In the genomic region with DNA sequence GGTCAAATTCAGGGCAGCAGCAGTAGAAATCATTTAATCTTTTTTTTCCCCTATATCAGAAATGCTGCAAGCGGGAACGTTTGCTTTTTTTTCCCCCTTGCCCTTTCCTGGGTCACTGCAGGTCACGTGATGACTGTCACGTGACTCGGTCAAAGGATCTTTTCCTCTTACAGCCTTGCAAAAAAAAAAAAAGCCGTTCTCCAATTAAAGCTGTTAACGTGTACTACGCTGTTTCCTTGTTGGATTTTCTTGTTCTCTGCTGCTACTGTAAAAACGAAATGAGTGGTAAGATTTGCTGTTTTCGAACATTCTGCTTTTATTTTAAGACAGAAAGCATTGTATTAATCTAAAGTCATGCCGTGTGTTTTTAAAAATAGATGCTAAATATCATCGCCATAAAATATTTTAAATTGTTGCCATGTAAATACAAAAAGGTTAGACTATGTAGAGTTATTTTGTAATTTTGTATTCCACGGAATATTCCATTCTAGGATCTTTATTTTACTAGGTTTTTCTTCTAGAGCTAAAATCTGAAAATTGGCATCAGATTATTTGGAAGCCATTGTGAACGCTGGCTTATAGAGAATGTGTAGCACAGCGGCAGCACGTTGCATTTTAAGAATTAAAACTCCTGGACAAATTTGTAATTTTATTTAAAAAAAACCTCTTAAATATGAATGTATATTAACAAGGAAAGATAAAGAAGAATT, we compare ENCODE assay signal across 1 cellular context.
A peak's percentile ranks its signal among the peaks of the same experiment; 100 is the strongest.
TF ChIP-seq lines count a peak whose summit lies in the region.

No MANE protein-coding gene starts in this region.

TF ChIP-seq in HepG2, 621 proteins besides CTCF, POLR2A, EP300 and RAD21 (continued from another document and continues in another):
- TF ChIP-seq, protein P1, sequence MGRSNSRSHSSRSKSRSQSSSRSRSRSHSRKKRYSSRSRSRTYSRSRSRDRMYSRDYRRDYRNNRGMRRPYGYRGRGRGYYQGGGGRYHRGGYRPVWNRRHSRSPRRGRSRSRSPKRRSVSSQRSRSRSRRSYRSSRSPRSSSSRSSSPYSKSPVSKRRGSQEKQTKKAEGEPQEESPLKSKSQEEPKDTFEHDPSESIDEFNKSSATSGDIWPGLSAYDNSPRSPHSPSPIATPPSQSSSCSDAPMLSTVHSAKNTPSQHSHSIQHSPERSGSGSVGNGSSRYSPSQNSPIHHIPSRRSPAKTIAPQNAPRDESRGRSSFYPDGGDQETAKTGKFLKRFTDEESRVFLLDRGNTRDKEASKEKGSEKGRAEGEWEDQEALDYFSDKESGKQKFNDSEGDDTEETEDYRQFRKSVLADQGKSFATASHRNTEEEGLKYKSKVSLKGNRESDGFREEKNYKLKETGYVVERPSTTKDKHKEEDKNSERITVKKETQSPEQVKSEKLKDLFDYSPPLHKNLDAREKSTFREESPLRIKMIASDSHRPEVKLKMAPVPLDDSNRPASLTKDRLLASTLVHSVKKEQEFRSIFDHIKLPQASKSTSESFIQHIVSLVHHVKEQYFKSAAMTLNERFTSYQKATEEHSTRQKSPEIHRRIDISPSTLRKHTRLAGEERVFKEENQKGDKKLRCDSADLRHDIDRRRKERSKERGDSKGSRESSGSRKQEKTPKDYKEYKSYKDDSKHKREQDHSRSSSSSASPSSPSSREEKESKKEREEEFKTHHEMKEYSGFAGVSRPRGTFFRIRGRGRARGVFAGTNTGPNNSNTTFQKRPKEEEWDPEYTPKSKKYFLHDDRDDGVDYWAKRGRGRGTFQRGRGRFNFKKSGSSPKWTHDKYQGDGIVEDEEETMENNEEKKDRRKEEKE (IDR thresholded peaks at IDR 0.05), result no peak
- TF ChIP-seq MAZ (IDR thresholded peaks at IDR 0.05; ENCODE audit: borderline replicate concordance, low read depth, low read length), result no peak
- TF ChIP-seq MAZ (CRISPR knock-in tag; IDR thresholded peaks at IDR 0.05; ENCODE audit: low read depth), result no peak
- TF ChIP-seq NFAT5 (CRISPR knock-in tag; IDR thresholded peaks at IDR 0.05), result no peak
- no peak for TF ChIP-seq MIER3 (CRISPR knock-in tag; IDR thresholded peaks at IDR 0.05; ENCODE audit: borderline replicate concordance)
- no peak for TF ChIP-seq NFE2L1 (CRISPR knock-in tag; IDR thresholded peaks at IDR 0.05; ENCODE audit: borderline replicate concordance)
- no peak for TF ChIP-seq CBX5 (CRISPR knock-in tag; IDR thresholded peaks at IDR 0.05; ENCODE audit: borderline replicate concordance)
- TF ChIP-seq ZNF776 (CRISPR knock-in tag; IDR thresholded peaks at IDR 0.05), result no peak
- peak; percentile 90 for TF ChIP-seq POGZ (CRISPR knock-in tag; IDR thresholded peaks at IDR 0.05)
- TF ChIP-seq TCF7L2 (IDR thresholded peaks at IDR 0.05; ENCODE audit: low read depth, low read length), result no peak
- TF ChIP-seq NR2F6 (IDR thresholded peaks at IDR 0.05), result peak; percentile 81
- TF ChIP-seq NR2F6 (CRISPR knock-in tag; IDR thresholded peaks at IDR 0.05), result peak; percentile 83
- TF ChIP-seq, protein P2, sequence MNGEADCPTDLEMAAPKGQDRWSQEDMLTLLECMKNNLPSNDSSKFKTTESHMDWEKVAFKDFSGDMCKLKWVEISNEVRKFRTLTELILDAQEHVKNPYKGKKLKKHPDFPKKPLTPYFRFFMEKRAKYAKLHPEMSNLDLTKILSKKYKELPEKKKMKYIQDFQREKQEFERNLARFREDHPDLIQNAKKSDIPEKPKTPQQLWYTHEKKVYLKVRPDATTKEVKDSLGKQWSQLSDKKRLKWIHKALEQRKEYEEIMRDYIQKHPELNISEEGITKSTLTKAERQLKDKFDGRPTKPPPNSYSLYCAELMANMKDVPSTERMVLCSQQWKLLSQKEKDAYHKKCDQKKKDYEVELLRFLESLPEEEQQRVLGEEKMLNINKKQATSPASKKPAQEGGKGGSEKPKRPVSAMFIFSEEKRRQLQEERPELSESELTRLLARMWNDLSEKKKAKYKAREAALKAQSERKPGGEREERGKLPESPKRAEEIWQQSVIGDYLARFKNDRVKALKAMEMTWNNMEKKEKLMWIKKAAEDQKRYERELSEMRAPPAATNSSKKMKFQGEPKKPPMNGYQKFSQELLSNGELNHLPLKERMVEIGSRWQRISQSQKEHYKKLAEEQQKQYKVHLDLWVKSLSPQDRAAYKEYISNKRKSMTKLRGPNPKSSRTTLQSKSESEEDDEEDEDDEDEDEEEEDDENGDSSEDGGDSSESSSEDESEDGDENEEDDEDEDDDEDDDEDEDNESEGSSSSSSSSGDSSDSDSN (CRISPR knock-in tag; IDR thresholded peaks at IDR 0.05), result no peak
- TF ChIP-seq ZNF724P (CRISPR knock-in tag; IDR thresholded peaks at IDR 0.05; ENCODE audit: borderline replicate concordance), result no peak
- no peak for TF ChIP-seq GZF1 (CRISPR knock-in tag; IDR thresholded peaks at IDR 0.05)
- TF ChIP-seq, protein P3, sequence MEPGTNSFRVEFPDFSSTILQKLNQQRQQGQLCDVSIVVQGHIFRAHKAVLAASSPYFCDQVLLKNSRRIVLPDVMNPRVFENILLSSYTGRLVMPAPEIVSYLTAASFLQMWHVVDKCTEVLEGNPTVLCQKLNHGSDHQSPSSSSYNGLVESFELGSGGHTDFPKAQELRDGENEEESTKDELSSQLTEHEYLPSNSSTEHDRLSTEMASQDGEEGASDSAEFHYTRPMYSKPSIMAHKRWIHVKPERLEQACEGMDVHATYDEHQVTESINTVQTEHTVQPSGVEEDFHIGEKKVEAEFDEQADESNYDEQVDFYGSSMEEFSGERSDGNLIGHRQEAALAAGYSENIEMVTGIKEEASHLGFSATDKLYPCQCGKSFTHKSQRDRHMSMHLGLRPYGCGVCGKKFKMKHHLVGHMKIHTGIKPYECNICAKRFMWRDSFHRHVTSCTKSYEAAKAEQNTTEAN (CRISPR knock-in tag; conservative IDR thresholded peaks at IDR 0.05), result no peak
- peak; percentile 88 for TF ChIP-seq ELF3 (CRISPR knock-in tag; IDR thresholded peaks at IDR 0.05)
- TF ChIP-seq SCMH1 (CRISPR knock-in tag; IDR thresholded peaks at IDR 0.05; ENCODE audit: borderline replicate concordance), result no peak
- no peak for TF ChIP-seq STAT5B (CRISPR knock-in tag; IDR thresholded peaks at IDR 0.05)
- TF ChIP-seq MZF1 (CRISPR knock-in tag; IDR thresholded peaks at IDR 0.05; ENCODE audit: borderline replicate concordance), result no peak
- no peak for TF ChIP-seq ZBTB20 (CRISPR knock-in tag; IDR thresholded peaks at IDR 0.05; ENCODE audit: borderline replicate concordance, low read depth)
- TF ChIP-seq CAMTA2 (CRISPR knock-in tag; IDR thresholded peaks at IDR 0.05; ENCODE audit: borderline replicate concordance), result no peak
- 0 out of 2 replicates have a peak, but pooled peaks have one; percentile 9 for TF ChIP-seq SIX4 (CRISPR knock-in tag; IDR thresholded peaks at IDR 0.05)
- TF ChIP-seq, protein P4, sequence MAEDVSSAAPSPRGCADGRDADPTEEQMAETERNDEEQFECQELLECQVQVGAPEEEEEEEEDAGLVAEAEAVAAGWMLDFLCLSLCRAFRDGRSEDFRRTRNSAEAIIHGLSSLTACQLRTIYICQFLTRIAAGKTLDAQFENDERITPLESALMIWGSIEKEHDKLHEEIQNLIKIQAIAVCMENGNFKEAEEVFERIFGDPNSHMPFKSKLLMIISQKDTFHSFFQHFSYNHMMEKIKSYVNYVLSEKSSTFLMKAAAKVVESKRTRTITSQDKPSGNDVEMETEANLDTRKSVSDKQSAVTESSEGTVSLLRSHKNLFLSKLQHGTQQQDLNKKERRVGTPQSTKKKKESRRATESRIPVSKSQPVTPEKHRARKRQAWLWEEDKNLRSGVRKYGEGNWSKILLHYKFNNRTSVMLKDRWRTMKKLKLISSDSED (CRISPR knock-in tag; IDR thresholded peaks at IDR 0.05), result no peak
- no peak for TF ChIP-seq TP53 (CRISPR knock-in tag; conservative IDR thresholded peaks at IDR 0.05)
- no peak for TF ChIP-seq ZNF772 (CRISPR knock-in tag; IDR thresholded peaks at IDR 0.05)
- TF ChIP-seq HDAC2 (CRISPR knock-in tag; IDR thresholded peaks at IDR 0.05), result 0 out of 2 replicates have a peak, but pooled peaks have one; percentile 37
- TF ChIP-seq MED13 (CRISPR knock-in tag; IDR thresholded peaks at IDR 0.05), result no peak
- TF ChIP-seq HNRNPLL (IDR thresholded peaks at IDR 0.05; ENCODE audit: low read depth, low read length, poor library complexity, severe bottlenecking), result no peak
- TF ChIP-seq PHF5A (CRISPR knock-in tag; IDR thresholded peaks at IDR 0.05; ENCODE audit: low read depth, unreplicated experiment), result no peak
- TF ChIP-seq ZNF552 (CRISPR knock-in tag; IDR thresholded peaks at IDR 0.05; ENCODE audit: borderline replicate concordance), result no peak
- TF ChIP-seq ZNF430 (CRISPR knock-in tag; IDR thresholded peaks at IDR 0.05), result no peak
- no peak for TF ChIP-seq ZNF17 (CRISPR knock-in tag; IDR thresholded peaks at IDR 0.05)
- TF ChIP-seq BATF2 (CRISPR knock-in tag; IDR thresholded peaks at IDR 0.05), result no peak
- no peak for TF ChIP-seq GFI1 (CRISPR knock-in tag; IDR thresholded peaks at IDR 0.05; ENCODE audit: borderline replicate concordance)
- TF ChIP-seq TBP (CRISPR knock-in tag; IDR thresholded peaks at IDR 0.05), result no peak
- TF ChIP-seq PHF20 (CRISPR knock-in tag; IDR thresholded peaks at IDR 0.05), result peak; percentile 93
- TF ChIP-seq TCF7 (IDR thresholded peaks at IDR 0.05; ENCODE audit: low read depth), result no peak
- TF ChIP-seq ZNF615 (CRISPR knock-in tag; IDR thresholded peaks at IDR 0.05; ENCODE audit: borderline replicate concordance), result no peak
- TF ChIP-seq TRIM24 (CRISPR knock-in tag; IDR thresholded peaks at IDR 0.05), result no peak
- TF ChIP-seq, protein P5, sequence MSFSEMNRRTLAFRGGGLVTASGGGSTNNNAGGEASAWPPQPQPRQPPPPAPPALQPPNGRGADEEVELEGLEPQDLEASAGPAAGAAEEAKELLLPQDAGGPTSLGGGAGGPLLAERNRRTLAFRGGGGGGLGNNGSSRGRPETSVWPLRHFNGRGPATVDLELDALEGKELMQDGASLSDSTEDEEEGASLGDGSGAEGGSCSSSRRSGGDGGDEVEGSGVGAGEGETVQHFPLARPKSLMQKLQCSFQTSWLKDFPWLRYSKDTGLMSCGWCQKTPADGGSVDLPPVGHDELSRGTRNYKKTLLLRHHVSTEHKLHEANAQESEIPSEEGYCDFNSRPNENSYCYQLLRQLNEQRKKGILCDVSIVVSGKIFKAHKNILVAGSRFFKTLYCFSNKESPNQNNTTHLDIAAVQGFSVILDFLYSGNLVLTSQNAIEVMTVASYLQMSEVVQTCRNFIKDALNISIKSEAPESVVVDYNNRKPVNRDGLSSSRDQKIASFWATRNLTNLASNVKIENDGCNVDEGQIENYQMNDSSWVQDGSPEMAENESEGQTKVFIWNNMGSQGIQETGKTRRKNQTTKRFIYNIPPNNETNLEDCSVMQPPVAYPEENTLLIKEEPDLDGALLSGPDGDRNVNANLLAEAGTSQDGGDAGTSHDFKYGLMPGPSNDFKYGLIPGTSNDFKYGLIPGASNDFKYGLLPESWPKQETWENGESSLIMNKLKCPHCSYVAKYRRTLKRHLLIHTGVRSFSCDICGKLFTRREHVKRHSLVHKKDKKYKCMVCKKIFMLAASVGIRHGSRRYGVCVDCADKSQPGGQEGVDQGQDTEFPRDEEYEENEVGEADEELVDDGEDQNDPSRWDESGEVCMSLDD (CRISPR knock-in tag; IDR thresholded peaks at IDR 0.05; ENCODE audit: borderline replicate concordance), result no peak
- no peak for TF ChIP-seq ZNF547 (CRISPR knock-in tag; IDR thresholded peaks at IDR 0.05)
- no peak for TF ChIP-seq TMF1 (CRISPR knock-in tag; IDR thresholded peaks at IDR 0.05; ENCODE audit: low read depth)
- 0 out of 2 replicates have a peak, but pooled peaks have one; percentile 22 for TF ChIP-seq TGIF2 (CRISPR knock-in tag; IDR thresholded peaks at IDR 0.05)
- TF ChIP-seq ZNF510 (CRISPR knock-in tag; IDR thresholded peaks at IDR 0.05; ENCODE audit: low read depth), result no peak
- no peak for TF ChIP-seq PBX3 (CRISPR knock-in tag; IDR thresholded peaks at IDR 0.05; ENCODE audit: borderline replicate concordance)
